ENCODE assay signal across 16 cellular contexts in genomic region chr11:66324626-66325025, GRCh38. TPM values are rescaled to one million over a fixed set of nuclear protein-coding genes. Genes with fewer than 3 reads are reported as not detected.
DNase-seq lines count a peak whose midpoint lies in the region; ATAC-seq and TF ChIP-seq lines count a peak whose summit lies in the region.
"Had no signal": no experiment of that assay in that cellular context is flagged by ENCODE, and none has a peak within 500 bp of the region (broad histone marks: within the 10 kb centered on the region; RNA-seq: fewer than 3 reads in every experiment).

No MANE protein-coding gene starts in this region.

- TF ChIP-seq CTCF in activated CD8-positive, alpha-beta T cell treated with anti-CD3 and anti-CD28 coated beads for 36 hours (IDR thresholded peaks at IDR 0.05): no peak
- TF ChIP-seq CTCF in vagina (IDR thresholded peaks at IDR 0.05): no peak

- ATAC-seq in Right ventricle myocardium superior (ENCODE audit: poor library complexity): no peak
- no peak for ATAC-seq in activated CD8-positive, alpha-beta T cell treated with anti-CD3 and anti-CD28 coated beads for 36 hours
- ATAC-seq in GM18909 (IDR thresholded peaks at IDR 0.05; ENCODE audit: poor library complexity, unreplicated experiment): no peak
- ATAC-seq: esophagus mucosa; stimulated activated naive B cell treated with anti-CD40 and anti-IgM and Interleukin-4, amounts not matched to agents 10 μg/mL and 1 μg/mL and 100 μg/mL, for 72 hours had no signal

- peaks cover 6% of the 10 kb centered on the region for H3K9me3 Mint-ChIP-seq in activated CD8-positive, alpha-beta T cell treated with anti-CD3 and anti-CD28 coated beads for 36 hours
- H3K9me3 Mint-ChIP-seq: stimulated activated naive B cell treated with anti-CD40 and anti-IgM and Interleukin-4, amounts not matched to agents 10 μg/mL and 1 μg/mL and 100 μg/mL, for 72 hours had no signal

- POLR2A ChIA-PET in activated CD8-positive, alpha-beta T cell treated with anti-CD3 and anti-CD28 coated beads for 36 hours (lab: Charles Lee): interaction anchor here (1.0 to 1.6 kb wide), 2 partner anchors 11 to 44 kb away, joined by 4 to 5 read pairs; no protein-coding TSS in a partner anchor

- CTCF ChIA-PET in activated CD8-positive, alpha-beta T cell treated with anti-CD3 and anti-CD28 coated beads for 36 hours (lab: Charles Lee): interaction anchor here (3.7 kb wide), 1 partner anchor 13 kb away, joined by 39 read pairs; no protein-coding TSS in a partner anchor

- H3K4me1 ChIP-seq in vagina: peaks cover 62% of the 10 kb centered on the region

- no peaks in the 10 kb centered on the region for H3K27me3 ChIP-seq in vagina

- DNase-seq in Right ventricle myocardium superior: peak; percentile 46
- DNase-seq in cardiac septum (ENCODE audit: low spot score): no peak
- no peak for DNase-seq in activated CD8-positive, alpha-beta T cell treated with anti-CD3 and anti-CD28 coated beads for 36 hours
- DNase-seq in kidney tubule cell (ENCODE audit: low spot score): peak; percentile 10
- no peak for DNase-seq in vagina (ENCODE audit: extremely low spot score in 2 of 2)
- no peak for DNase-seq in A172 (ENCODE audit: low spot score)
- no peak for DNase-seq in NCI-H1105 (lab: John Stamatoyannopoulos, UW)
- DNase-seq: activated CD8-positive, alpha-beta memory T cell treated with anti-CD3 and anti-CD28 coated beads for 24 hours; GDM1; NCI-H1417; NCI-H510A treated with DMSO at 0.1 percent for 48 hours; stimulated activated CD4-positive, alpha-beta T cell treated with anti-CD3 and anti-CD28 coated beads, Interleukin-4, amount 100 ng/mL, for 24 hours; stimulated activated naive B cell treated with anti-CD40 and anti-IgM and Interleukin-4, amounts not matched to agents 10 μg/mL and 1 μg/mL and 100 μg/mL, for 72 hours had no signal

- no peak overlapping the region for H3K4me3 ChIP-seq in vagina

- peak overlapping the region; percentile 93 for H3K27ac ChIP-seq in vagina

- H3K4me1 Mint-ChIP-seq in activated CD8-positive, alpha-beta T cell treated with anti-CD3 and anti-CD28 coated beads for 36 hours (ENCODE audit: low read depth): peaks cover 62% of the 10 kb centered on the region

- H3K27me3 Mint-ChIP-seq in activated CD8-positive, alpha-beta T cell treated with anti-CD3 and anti-CD28 coated beads for 36 hours: no peaks in the 10 kb centered on the region
- H3K27me3 Mint-ChIP-seq: stimulated activated naive B cell treated with anti-CD40 and anti-IgM and Interleukin-4, amounts not matched to agents 10 μg/mL and 1 μg/mL and 100 μg/mL, for 72 hours had no signal

- H3K27ac Mint-ChIP-seq in activated CD8-positive, alpha-beta T cell treated with anti-CD3 and anti-CD28 coated beads for 36 hours: peak overlapping the region; percentile 30
- H3K27ac Mint-ChIP-seq: stimulated activated naive B cell treated with anti-CD40 and anti-IgM and Interleukin-4, amounts not matched to agents 10 μg/mL and 1 μg/mL and 100 μg/mL, for 72 hours had no signal

- H3K36me3 ChIP-seq in vagina: no peaks in the 10 kb centered on the region

- H3K36me3 Mint-ChIP-seq in activated CD8-positive, alpha-beta T cell treated with anti-CD3 and anti-CD28 coated beads for 36 hours (ENCODE audit: low read depth): peaks cover 5% of the 10 kb centered on the region
- H3K36me3 Mint-ChIP-seq: stimulated activated naive B cell treated with anti-CD40 and anti-IgM and Interleukin-4, amounts not matched to agents 10 μg/mL and 1 μg/mL and 100 μg/mL, for 72 hours had no signal

- intact Hi-C loops in Right ventricle myocardium superior (cut with DNase I): no loop called here
- intact Hi-C loops in cardiac septum (cut with DNase I): no loop called here
- intact Hi-C loops in activated CD8-positive, alpha-beta T cell treated with anti-CD3 and anti-CD28 coated beads for 36 hours (cut with micrococcal nuclease): no loop called here
- intact Hi-C loops in vagina (cut with DNase I): loop anchor here (5.0 kb wide), 1 partner anchor 63 kb away; no protein-coding TSS in a partner anchor

- no peak for TF ChIP-seq POLR2A in vagina (IDR thresholded peaks at IDR 0.05)

- no peak overlapping the region for H3K4me3 Mint-ChIP-seq in activated CD8-positive, alpha-beta T cell treated with anti-CD3 and anti-CD28 coated beads for 36 hours
- H3K4me3 Mint-ChIP-seq: stimulated activated naive B cell treated with anti-CD40 and anti-IgM and Interleukin-4, amounts not matched to agents 10 μg/mL and 1 μg/mL and 100 μg/mL, for 72 hours had no signal

- H3K9me3 ChIP-seq in vagina: no peaks in the 10 kb centered on the region

RNA-seq across cellular contexts. Expression of gene CD248, which starts 7.8 kb away (rescaled TPM):
- total RNA-seq in Right ventricle myocardium superior (15.7 TPM), cardiac septum (9.7 TPM), vagina (45.2 TPM)
- 10 to 100 TPM; 16.3 to 16.8 TPM for total RNA-seq in activated CD8-positive, alpha-beta T cell treated with anti-CD3 and anti-CD28 coated beads for 36 hours
- total RNA-seq in A172 (2014; rRNA removed; shearing (Covaris generic)): not detected in 2 replicates
- total RNA-seq: renal cortical epithelial cell had no signal

RNA-seq across cellular contexts. Expression of gene RIN1, which starts 11.6 kb away (rescaled TPM):
- total RNA-seq in Right ventricle myocardium superior (1.0 TPM), cardiac septum (2.2 TPM), vagina (19.2 TPM)
- total RNA-seq in activated CD8-positive, alpha-beta T cell treated with anti-CD3 and anti-CD28 coated beads for 36 hours: 1 to 10 TPM; 1.1 to 1.6 TPM
- total RNA-seq in A172 (2014; rRNA removed; shearing (Covaris generic)): 15.6 and 15.7 TPM in 2 replicates

RNA-seq across cellular contexts. Expression of gene BRMS1, which starts 20.3 kb away (rescaled TPM):
- total RNA-seq in Right ventricle myocardium superior (15.1 TPM), cardiac septum (14.6 TPM), vagina (37.1 TPM)
- total RNA-seq in activated CD8-positive, alpha-beta T cell treated with anti-CD3 and anti-CD28 coated beads for 36 hours: 10 to 100 TPM; 35.7 to 35.9 TPM
- total RNA-seq in A172 (2014; rRNA removed; shearing (Covaris generic)): 95.8 and 104 TPM in 2 replicates

RNA-seq across cellular contexts. Expression of gene B4GAT1, which starts 22.8 kb away (rescaled TPM):
- 51.3 TPM for total RNA-seq in Right ventricle myocardium superior
- 31.6 TPM for total RNA-seq in cardiac septum
- total RNA-seq in activated CD8-positive, alpha-beta T cell treated with anti-CD3 and anti-CD28 coated beads for 36 hours: 1 to 10 TPM; 9.4 to 9.5 TPM
- 25.0 TPM for total RNA-seq in vagina
- total RNA-seq in A172 (2014; rRNA removed; shearing (Covaris generic)): 47.0 and 54.1 TPM in 2 replicates

RNA-seq across cellular contexts. Expression of gene TMEM151A, which starts 32.9 kb away (rescaled TPM):
- not detected for total RNA-seq in Right ventricle myocardium superior
- total RNA-seq in cardiac septum: 0.24 TPM
- not detected for total RNA-seq in activated CD8-positive, alpha-beta T cell treated with anti-CD3 and anti-CD28 coated beads for 36 hours
- total RNA-seq in vagina: 1.7 TPM
- 0.05 TPM in 1 of 2 replicates, not detected in the other for total RNA-seq in A172 (2014; rRNA removed; shearing (Covaris generic))
- total RNA-seq: esophagus mucosa had no signal

Comparison
In these comparisons a context has a peak if more than half of its experiments do, and no peak if none do; other contexts are left out.
1. DNase-seq: peak in Right ventricle myocardium superior (single experiment) and kidney tubule cell (single experiment); none in cardiac septum (single experiment), activated CD8-positive, alpha-beta T cell treated with anti-CD3 and anti-CD28 coated beads for 36 hours (single experiment), vagina (0 of 2), A172 (single experiment) and NCI-H1105 (single experiment).
2. RNA of gene CD248, which starts 7.8 kb away (total RNA-seq): 45.2 TPM in vagina (single experiment), 16.3 to 16.8 TPM in activated CD8-positive, alpha-beta T cell treated with anti-CD3 and anti-CD28 coated beads for 36 hours, 15.7 TPM in Right ventricle myocardium superior (single experiment) and 9.7 TPM in cardiac septum (single experiment); not detected in A172; every median in the first group is over 10 times any median in the second.